16 cellular contexts compared by ENCODE assay signal in the genomic region with DNA sequence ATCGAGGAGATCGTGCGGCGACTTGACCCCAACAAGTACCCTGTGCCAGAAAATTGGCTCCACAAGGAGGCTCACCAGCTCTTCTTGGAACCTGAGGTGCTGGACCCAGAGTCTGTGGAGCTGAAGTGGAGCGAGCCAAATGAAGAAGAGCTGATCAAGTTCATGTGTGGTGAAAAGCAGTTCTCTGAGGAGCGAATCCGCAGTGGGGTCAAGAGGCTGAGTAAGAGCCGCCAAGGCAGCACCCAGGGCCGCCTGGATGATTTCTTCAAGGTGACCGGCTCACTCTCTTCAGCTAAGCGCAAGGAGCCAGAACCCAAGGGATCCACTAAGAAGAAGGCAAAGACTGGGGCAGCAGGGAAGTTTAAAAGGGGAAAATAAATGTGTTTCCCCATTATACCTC.
"Had no signal": no experiment of that assay in that cellular context is flagged by ENCODE, and none has a peak within 500 bp of the region (broad histone marks: within the 10 kb centered on the region; RNA-seq: fewer than 3 reads in every experiment).

No MANE protein-coding gene starts in this region.

- H3K36me3 Mint-ChIP-seq: immature natural killer cell had no signal

- H3K27me3 ChIP-seq: esophagus muscularis mucosa, hepatocyte had no signal

- H3K27ac ChIP-seq: hepatocyte, psoas muscle, thoracic aorta, WERI-Rb-1 had no signal

- H3K27me3 Mint-ChIP-seq: activated naive CD8-positive, alpha-beta T cell treated with anti-CD3 and anti-CD28 coated beads for 36 hours; naive thymus-derived CD4-positive, alpha-beta T cell had no signal

- H3K4me3 ChIP-seq: esophagus muscularis mucosa, hepatocyte, lung, psoas muscle, thoracic aorta had no signal

- H3K4me2 ChIP-seq: hepatocyte had no signal

- H3K27ac Mint-ChIP-seq: activated naive CD8-positive, alpha-beta T cell treated with anti-CD3 and anti-CD28 coated beads for 36 hours had no signal

- DNase-seq: activated CD4-positive, alpha-beta T cell treated with anti-CD3 and anti-CD28 coated beads, Interleukin-2, amount 50 U/mL, for 48 hours; activated naive CD8-positive, alpha-beta T cell treated with anti-CD3 and anti-CD28 coated beads for 36 hours; central memory CD4-positive, alpha-beta T cell; glutamatergic neuron; immature natural killer cell; naive thymus-derived CD4-positive, alpha-beta T cell; stimulated activated CD4-positive, alpha-beta T cell treated with anti-CD3 and anti-CD28 coated beads, Interleukin-4, amount 100 ng/mL, for 24 hours; stimulated activated naive CD4-positive, alpha-beta T cell treated with Interleukin-2 at 50 U/mL for 16 hours; WERI-Rb-1 had no signal

- H3K9me3 ChIP-seq: esophagus muscularis mucosa, psoas muscle, thoracic aorta had no signal

- H3K9me3 Mint-ChIP-seq: activated naive CD8-positive, alpha-beta T cell treated with anti-CD3 and anti-CD28 coated beads for 36 hours; immature natural killer cell; naive thymus-derived CD4-positive, alpha-beta T cell had no signal

- ATAC-seq: left lobe of liver; naive thymus-derived CD4-positive, alpha-beta T cell; psoas muscle; right cardiac atrium had no signal

- H3K4me3 Mint-ChIP-seq: activated naive CD8-positive, alpha-beta T cell treated with anti-CD3 and anti-CD28 coated beads for 36 hours; immature natural killer cell; naive thymus-derived CD4-positive, alpha-beta T cell had no signal
